Comparison of ENCODE assay signal across 18 cellular contexts in the genomic region with DNA sequence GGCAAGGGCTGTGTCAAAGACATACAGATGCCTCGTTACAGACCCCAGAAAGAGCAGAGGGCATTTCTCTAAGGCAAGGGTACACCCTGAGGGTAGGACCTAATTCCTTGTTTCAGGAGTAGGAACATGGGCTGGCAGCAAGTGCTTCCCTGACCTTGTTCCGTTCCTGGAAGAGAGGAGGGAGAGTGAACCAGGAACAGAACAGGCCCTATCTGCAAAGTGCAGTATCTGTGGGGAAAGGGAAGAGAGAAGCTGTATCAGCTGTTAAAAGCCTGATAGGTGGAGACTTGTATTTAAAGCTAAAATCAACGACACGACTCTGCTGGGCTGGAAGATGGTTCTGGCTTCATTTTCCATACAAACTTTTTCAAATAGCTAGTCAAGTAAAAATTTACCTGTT.
"Had no signal": no experiment of that assay in that cellular context is flagged by ENCODE, and none has a peak within 500 bp of the region (broad histone marks: within the 10 kb centered on the region; RNA-seq: fewer than 3 reads in every experiment).

No MANE protein-coding gene starts in this region.

- H3K36me3 ChIP-seq: brain microvascular endothelial cell, transverse colon had no signal

- H3K27ac ChIP-seq: brain microvascular endothelial cell, foreskin keratinocyte, left ventricle myocardium inferior, transverse colon had no signal

- ATAC-seq: activated T-cell treated with anti-CD3 and anti-CD28 coated beads, Interleukin-2, amount 50 U/mL, for 72 hours; foreskin keratinocyte; mucosa of descending colon; natural killer cell; right cardiac atrium; stimulated activated naive CD8-positive, alpha-beta T cell treated with anti-CD3 and anti-CD28 coated beads, Interleukin-15, Interleukin-2, amounts not matched to agents 100 U/mL and 50 U/mL, for 24 hours had no signal

- FAIRE-seq: small intestine had no signal

- H3K9me3 ChIP-seq: left ventricle myocardium inferior, mucosa of descending colon, transverse colon had no signal

- H3K4me3 ChIP-seq: left ventricle myocardium inferior, mucosa of descending colon, transverse colon had no signal

- DNase-seq: activated CD4-positive, CD25-positive, alpha-beta regulatory T cell treated with anti-CD3 and anti-CD28 coated beads, Interleukin-2, amount 50 U/mL, for 72 hours; activated CD8-positive, alpha-beta memory T cell treated with anti-CD3 and anti-CD28 coated beads, Interleukin-2, amount 50 U/mL, for 48 hours; activated naive CD4-positive, alpha-beta T cell treated with Interleukin-2 at 50 U/mL for 16 hours; activated T-cell treated with anti-CD3 and anti-CD28 coated beads, Interleukin-2, amount 50 U/mL, for 72 hours; anterior cingulate cortex; brain microvascular endothelial cell; cerebellar nuclear complex; effector memory CD4-positive, alpha-beta T cell; foreskin keratinocyte; glutamatergic neuron; left ventricle myocardium inferior; mucosa of descending colon; natural killer cell; nucleus accumbens; small intestine; stimulated activated naive CD8-positive, alpha-beta T cell treated with anti-CD3 and anti-CD28 coated beads, Interleukin-15, Interleukin-2, amounts not matched to agents 100 U/mL and 50 U/mL, for 24 hours; transverse colon had no signal

- H3K27me3 ChIP-seq: brain microvascular endothelial cell, foreskin keratinocyte, transverse colon had no signal

- H3K4me1 ChIP-seq: foreskin keratinocyte, left ventricle myocardium inferior, transverse colon had no signal
